ENCODE assay signal across 2 cellular contexts in genomic region chr17:73363788-73364522, GRCh38.
TF ChIP-seq lines count a peak whose summit lies in the region.

No MANE protein-coding gene starts in this region.

TF ChIP-seq in GM12878, 131 proteins besides CTCF, POLR2A, EP300 and RAD21:
- no peak for TF ChIP-seq ZSCAN29 (IDR thresholded peaks at IDR 0.05)

TF ChIP-seq in HepG2, 621 proteins besides CTCF, POLR2A, EP300 and RAD21 (continues in another document):
- TF ChIP-seq SNAPC2 (CRISPR knock-in tag; IDR thresholded peaks at IDR 0.05) (no peak), ELF1 (CRISPR knock-in tag; IDR thresholded peaks at IDR 0.05) (no peak), SKI (IDR thresholded peaks at IDR 0.05; ENCODE audit: partially characterized antibody) (no peak), ZNF543 (CRISPR knock-in tag; IDR thresholded peaks at IDR 0.05) (no peak), THAP7 (CRISPR knock-in tag; IDR thresholded peaks at IDR 0.05) (no peak), DNMT1 (CRISPR knock-in tag; IDR thresholded peaks at IDR 0.05) (no peak), ZNF276 (CRISPR knock-in tag; IDR thresholded peaks at IDR 0.05; ENCODE audit: low read depth) (no peak), MEIS1 (CRISPR knock-in tag; IDR thresholded peaks at IDR 0.05; ENCODE audit: borderline replicate concordance) (no peak), ZNF180 (CRISPR knock-in tag; IDR thresholded peaks at IDR 0.05; ENCODE audit: borderline replicate concordance, low read depth) (no peak), GTF3A (CRISPR knock-in tag; conservative IDR thresholded peaks at IDR 0.05) (no peak), TOPORS (CRISPR knock-in tag; IDR thresholded peaks at IDR 0.05) (no peak), GABPA (IDR thresholded peaks at IDR 0.05; ENCODE audit: low read depth, low read length) (no peak), GABPA (CRISPR knock-in tag; IDR thresholded peaks at IDR 0.05; ENCODE audit: low read depth) (no peak), ZNF839 (CRISPR knock-in tag; IDR thresholded peaks at IDR 0.05; ENCODE audit: borderline replicate concordance) (no peak), ZNF557 (CRISPR knock-in tag; IDR thresholded peaks at IDR 0.05) (no peak), ZNF121 (CRISPR knock-in tag; IDR thresholded peaks at IDR 0.05) (no peak), ZNF446 (CRISPR knock-in tag; IDR thresholded peaks at IDR 0.05) (no peak), KDM3A (CRISPR knock-in tag; IDR thresholded peaks at IDR 0.05; ENCODE audit: low read depth) (no peak), ZNF30 (CRISPR knock-in tag; IDR thresholded peaks at IDR 0.05) (no peak), CENPT (CRISPR knock-in tag; IDR thresholded peaks at IDR 0.05; ENCODE audit: low read depth) (no peak), KMT2A (CRISPR knock-in tag; IDR thresholded peaks at IDR 0.05) (no peak), MYC (CRISPR knock-in tag; IDR thresholded peaks at IDR 0.05; ENCODE audit: borderline replicate concordance) (no peak), SETDB1 (CRISPR knock-in tag; IDR thresholded peaks at IDR 0.05; ENCODE audit: borderline replicate concordance) (no peak), RFX5 (IDR thresholded peaks at IDR 0.05; ENCODE audit: low read depth, low read length) (no peak), DZIP1 (CRISPR knock-in tag; IDR thresholded peaks at IDR 0.05) (no peak), ZFP91 (CRISPR knock-in tag; IDR thresholded peaks at IDR 0.05; ENCODE audit: borderline replicate concordance) (peak; percentile 23; the same call in 1 of the 2 replicates), MXD4 (CRISPR knock-in tag; IDR thresholded peaks at IDR 0.05) (no peak), CREBL2 (CRISPR knock-in tag; IDR thresholded peaks at IDR 0.05; ENCODE audit: borderline replicate concordance) (no peak), HNRNPL (IDR thresholded peaks at IDR 0.05; ENCODE audit: low read depth, low read length) (peak; percentile 70; the same call in 1 of the 2 replicates), TP53 (CRISPR knock-in tag; conservative IDR thresholded peaks at IDR 0.05) (no peak), ZNF629 (CRISPR knock-in tag; conservative IDR thresholded peaks at IDR 0.05) (no peak; the same call in 1 of the 2 replicates), EZH2 (conservative IDR thresholded peaks at IDR 0.05; ENCODE audit: low read depth, low read length) (no peak), E2F2 (CRISPR knock-in tag; IDR thresholded peaks at IDR 0.05; ENCODE audit: borderline replicate concordance) (no peak), ZNF205 (CRISPR knock-in tag; IDR thresholded peaks at IDR 0.05) (peak; percentile 75), ZNF574 (CRISPR knock-in tag; IDR thresholded peaks at IDR 0.05) (0 out of 2 replicates have a peak, but pooled peaks have one; percentile 7), FOXP4 (CRISPR knock-in tag; IDR thresholded peaks at IDR 0.05) (no peak), SATB2 (CRISPR knock-in tag; IDR thresholded peaks at IDR 0.05) (no peak), GMEB2 (CRISPR knock-in tag; IDR thresholded peaks at IDR 0.05; ENCODE audit: low read depth) (no peak), TGIF2 (CRISPR knock-in tag; IDR thresholded peaks at IDR 0.05) (0 out of 2 replicates have a peak, but pooled peaks have one; percentile 40), ZNF552 (CRISPR knock-in tag; IDR thresholded peaks at IDR 0.05; ENCODE audit: borderline replicate concordance) (no peak), TAF1 (CRISPR knock-in tag; IDR thresholded peaks at IDR 0.05) (peak; percentile 27; the same call in 1 of the 2 replicates), ZNF142 (CRISPR knock-in tag; IDR thresholded peaks at IDR 0.05) (no peak)
